Comparison of ENCODE assay signal across 16 cellular contexts in the genomic region with DNA sequence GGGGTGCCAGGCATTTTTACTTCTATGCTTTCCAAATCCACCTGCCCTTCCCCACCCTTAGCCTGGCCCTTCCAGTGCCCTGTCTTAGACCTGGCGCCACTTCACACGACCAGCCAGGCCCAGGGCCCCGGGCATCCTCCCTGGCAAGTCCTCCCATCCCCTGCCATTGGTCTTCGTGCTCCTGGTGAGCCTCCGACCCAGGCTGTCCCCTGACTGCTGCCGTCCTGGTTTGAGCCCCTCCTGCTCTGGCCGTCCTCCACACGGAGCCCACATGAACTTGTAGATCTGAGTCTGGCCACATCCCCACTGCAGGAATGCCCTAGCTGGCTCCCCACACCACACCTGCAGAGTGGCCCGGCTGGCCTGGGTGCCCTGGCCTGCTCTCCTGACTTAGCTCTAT. TPM values are rescaled to one million over a fixed set of nuclear protein-coding genes. Genes with fewer than 3 reads are reported as not detected.
A peak's percentile ranks its signal among the peaks of the same experiment; 100 is the strongest.
DNase-seq lines count a peak whose midpoint lies in the region; ATAC-seq and TF ChIP-seq lines count a peak whose summit lies in the region.
"Had no signal": no experiment of that assay in that cellular context is flagged by ENCODE, and none has a peak within 500 bp of the region (broad histone marks: within the 10 kb centered on the region; RNA-seq: fewer than 3 reads in every experiment).

No MANE protein-coding gene starts in this region.

- intact Hi-C loops in Right ventricle myocardium superior (cut with DNase I) (no loop called here), left ventricle myocardium superior (cut with micrococcal nuclease) (no loop called here), mucosa of descending colon (cut with DNase I, micrococcal nuclease) (no loop called here), thyroid gland (cut with DNase I) (no loop called here)

- TF ChIP-seq CTCF in mucosa of descending colon (IDR thresholded peaks at IDR 0.05) (no peak), thyroid gland (IDR thresholded peaks at IDR 0.05) (no peak)

- 95 to 96% methylated on average over 9 of the region's 9 CpGs for WGBS in thyroid gland, 2 donors

- H3K4me3 ChIP-seq in mucosa of descending colon (no peak overlapping the region), thyroid gland (replicated peaks in 1 of 3) (no peak overlapping the region)

- H3K27me3 ChIP-seq in thyroid gland, result no peaks in the 10 kb centered on the region

- H3K9me3 ChIP-seq in mucosa of descending colon (no peaks in the 10 kb centered on the region), thyroid gland (no peaks in the 10 kb centered on the region)

- TF ChIP-seq POLR2A in thyroid gland (IDR thresholded peaks at IDR 0.05), result no peak

- H3K36me3 Mint-ChIP-seq in activated CD4-positive, alpha-beta T cell treated with anti-CD3 and anti-CD28 coated beads, Interleukin-2, amount 10 ng/mL, durations not matched to agents 7 days and 5 days (ENCODE audit: low read depth), result peaks cover 78% of the 10 kb centered on the region

- DNase-seq in activated CD4-positive, alpha-beta T cell treated with anti-CD3 and anti-CD28 coated beads, Interleukin-2, amount 10 ng/mL, durations not matched to agents 7 days and 5 days, result no peak
- no peak for DNase-seq in activated CD4-positive, alpha-beta T cell treated with anti-CD3 and anti-CD28 coated beads for 48 hours
- DNase-seq in Right ventricle myocardium superior (peak; percentile 18), left ventricle myocardium superior (no peak), mucosa of descending colon (peak in 2 of 3 donors; percentile 25 to 47), thyroid gland (no peak), NCI-H2029 (lab: John Stamatoyannopoulos, UW) (no peak)
- DNase-seq: CD4-positive, CD25-positive, alpha-beta regulatory T cell; DMS153; DMS79 treated with DMSO at 0.1 percent for 48 hours; GDM1; HCEC 1CT; HFFc6 had no signal

- H3K9me3 Mint-ChIP-seq in activated CD4-positive, alpha-beta T cell treated with anti-CD3 and anti-CD28 coated beads, Interleukin-2, amount 10 ng/mL, durations not matched to agents 7 days and 5 days, result no peaks in the 10 kb centered on the region
- H3K9me3 Mint-ChIP-seq: CD4-positive, CD25-positive, alpha-beta regulatory T cell; HFFc6 had no signal

- peak overlapping the region; percentile 41 for H3K27ac Mint-ChIP-seq in activated CD4-positive, alpha-beta T cell treated with anti-CD3 and anti-CD28 coated beads, Interleukin-2, amount 10 ng/mL, durations not matched to agents 7 days and 5 days
- H3K27ac Mint-ChIP-seq: HFFc6 had no signal

- no peak overlapping the region for H3K4me3 Mint-ChIP-seq in activated CD4-positive, alpha-beta T cell treated with anti-CD3 and anti-CD28 coated beads, Interleukin-2, amount 10 ng/mL, durations not matched to agents 7 days and 5 days
- H3K4me3 Mint-ChIP-seq: HFFc6 had no signal

- no peak for ATAC-seq in Right ventricle myocardium superior (ENCODE audit: poor library complexity)
- no peak for ATAC-seq in left ventricle myocardium superior
- no peak for ATAC-seq in mucosa of descending colon
- ATAC-seq in GM21390 (IDR thresholded peaks at IDR 0.05; ENCODE audit: unreplicated experiment), result no peak
- ATAC-seq: HepG2 had no signal

- peaks cover 39% of the 10 kb centered on the region for H3K4me1 Mint-ChIP-seq in activated CD4-positive, alpha-beta T cell treated with anti-CD3 and anti-CD28 coated beads, Interleukin-2, amount 10 ng/mL, durations not matched to agents 7 days and 5 days

- CTCF ChIA-PET in activated CD4-positive, alpha-beta T cell treated with anti-CD3 and anti-CD28 coated beads, Interleukin-2, amount 10 ng/mL, durations not matched to agents 7 days and 5 days (lab: Charles Lee), result interaction anchor here (0.6 to 3.7 kb wide), 2 partner anchors 15 to 88 kb away, joined by 4 to 32 read pairs; no protein-coding TSS in a partner anchor

- peaks cover 5% of the 10 kb centered on the region for H3K27me3 Mint-ChIP-seq in activated CD4-positive, alpha-beta T cell treated with anti-CD3 and anti-CD28 coated beads, Interleukin-2, amount 10 ng/mL, durations not matched to agents 7 days and 5 days
- H3K27me3 Mint-ChIP-seq: CD4-positive, CD25-positive, alpha-beta regulatory T cell had no signal

- H3K4me1 ChIP-seq in mucosa of descending colon (ENCODE audit: low read depth) (peaks cover 10% of the 10 kb centered on the region), thyroid gland (no peaks in the 10 kb centered on the region)

- H3K27ac ChIP-seq in thyroid gland, result no peak overlapping the region
- H3K27ac ChIP-seq: 22Rv1 had no signal

- POLR2A ChIA-PET in activated CD4-positive, alpha-beta T cell treated with anti-CD3 and anti-CD28 coated beads, Interleukin-2, amount 10 ng/mL, durations not matched to agents 7 days and 5 days (lab: Charles Lee), result no interaction called here

- no peaks in the 10 kb centered on the region for H3K36me3 ChIP-seq in mucosa of descending colon (ENCODE audit: low read depth)
- peaks cover 35 to 39% of the 10 kb centered on the region in 2 donors for H3K36me3 ChIP-seq in thyroid gland

RNA-seq across cellular contexts. Expression of a gene that starts 44.0 kb away (rescaled TPM):
- 10 to 100 TPM; 76.9 TPM for total RNA-seq in activated CD4-positive, alpha-beta T cell treated with anti-CD3 and anti-CD28 coated beads, Interleukin-2, amount 10 ng/mL, durations not matched to agents 7 days and 5 days
- total RNA-seq in Right ventricle myocardium superior (28.1 TPM), left ventricle myocardium superior (30.9 TPM), mucosa of descending colon (10 to 100 TPM; 31.0 to 42.2 (median 41.0) TPM), thyroid gland (10 to 100 TPM; 41.7 to 57.0 (median 46.9) TPM)

RNA-seq across cellular contexts. Expression of a gene that starts 44.1 kb away (rescaled TPM):
- total RNA-seq in activated CD4-positive, alpha-beta T cell treated with anti-CD3 and anti-CD28 coated beads, Interleukin-2, amount 10 ng/mL, durations not matched to agents 7 days and 5 days, result 10 to 100 TPM; 25.9 to 28.6 TPM
- total RNA-seq in Right ventricle myocardium superior, result 11.2 TPM
- 14.2 TPM for total RNA-seq in left ventricle myocardium superior
- total RNA-seq in mucosa of descending colon, result 10 to 100 TPM; 16.2 to 22.0 (median 18.4) TPM
- 10 to 100 TPM; 13.4 to 25.8 (median 18.7) TPM for total RNA-seq in thyroid gland

Comparison
In these comparisons a context has a peak if more than half of its experiments do, and no peak if none do; other contexts are left out.
1. DNase-seq: peak in Right ventricle myocardium superior (single experiment) and mucosa of descending colon (2 of 3); none in activated CD4-positive, alpha-beta T cell treated with anti-CD3 and anti-CD28 coated beads, Interleukin-2, amount 10 ng/mL, durations not matched to agents 7 days and 5 days (single experiment), activated CD4-positive, alpha-beta T cell treated with anti-CD3 and anti-CD28 coated beads for 48 hours (single experiment), left ventricle myocardium superior (single experiment), thyroid gland (0 of 2) and NCI-H2029 (single experiment).